ENCODE assay signal across 8 cellular contexts in genomic region chr16:4768549-4769305, GRCh38. TPM values are rescaled to one million over a fixed set of nuclear protein-coding genes. Genes with fewer than 3 reads are reported as not detected.
A peak's percentile ranks its signal among the peaks of the same experiment; 100 is the strongest.
DNase-seq lines count a peak whose midpoint lies in the region; ATAC-seq, FAIRE-seq and TF ChIP-seq lines count a peak whose summit lies in the region.

No MANE protein-coding gene starts in this region.

- DNase-seq in NCI-H2081 (lab: John Stamatoyannopoulos, UW) (peak; percentile 94 to 95), iPS DF 4.7 (ENCODE audit: extremely low read depth, low spot score) (peak; percentile 79), sciatic nerve (ENCODE audit: low spot score) (peak; percentile 98)
- no peak for DNase-seq in NK-92 treated with Interleukin-12 subunit alpha and Interleukin-12 subunit beta, amount 100 ng/mL, for 24 hours (lab: John Stamatoyannopoulos, UW)

- peak; percentile 92 for TF ChIP-seq POLR2A in GM18505 (IDR thresholded peaks at IDR 0.05; ENCODE audit: borderline replicate concordance, extremely low read depth, insufficient read depth, insufficient read length)

- H3K9me3 Mint-ChIP-seq in brain: peaks cover 0 to 1% (median 0%) of the 10 kb centered on the region in 5 experiments

- peak; percentile 78 for FAIRE-seq in TTC549 (lab: Jason Lieb, UNC)

- peak overlapping the region; percentile 94 to 97 (median 95) for H3K27ac Mint-ChIP-seq in brain

- ATAC-seq in GM18505 (IDR thresholded peaks at IDR 0.05; ENCODE audit: unreplicated experiment) (peak; percentile 53), HG02943 (IDR thresholded peaks at IDR 0.05; ENCODE audit: low read depth, unreplicated experiment) (peak; percentile 63), sciatic nerve (peak; percentile 96)

- peaks cover 7% of the 10 kb centered on the region for H3K36me3 Mint-ChIP-seq in brain

- H3K4me1 Mint-ChIP-seq in brain: peaks cover 47% of the 10 kb centered on the region

- H3K27me3 Mint-ChIP-seq in brain: peaks cover under 1% of the 10 kb centered on the region

- peak overlapping the region; percentile 86 to 97 (median 92) for H3K4me3 Mint-ChIP-seq in brain

- intact Hi-C loops in sciatic nerve (cut with DNase I): no loop called here

- TF ChIP-seq CTCF in brain (conservative IDR thresholded peaks at IDR 0.05): no peak

RNA-seq across cellular contexts. Expression of gene ZNF500, which starts 1.8 kb away (rescaled TPM):
- polyA plus RNA-seq in brain (ENCODE audit: insufficient read depth, low read depth, low replicate concordance): 14.1 TPM
- total RNA-seq in sciatic nerve: 21.5 TPM

RNA-seq across cellular contexts. Expression of gene SEPTIN12, which starts 19.4 kb away (rescaled TPM):
- polyA plus RNA-seq in brain (ENCODE audit: insufficient read depth, low read depth, low replicate concordance): not detected
- total RNA-seq in sciatic nerve: not detected

RNA-seq across cellular contexts. Expression of gene SMIM22, which starts 26.4 kb away (rescaled TPM):
- 103 TPM for polyA plus RNA-seq in brain (ENCODE audit: insufficient read depth, low read depth, low replicate concordance)
- total RNA-seq in sciatic nerve: not detected

RNA-seq across cellular contexts. Expression of gene ROGDI, which starts 33.7 kb away (rescaled TPM):
- 106 TPM for polyA plus RNA-seq in brain (ENCODE audit: insufficient read depth, low read depth, low replicate concordance)
- total RNA-seq in sciatic nerve: 19.7 TPM

RNA-seq across cellular contexts. Expression of gene DNAAF8, which starts 34.4 kb away (rescaled TPM):
- 3.5 TPM for polyA plus RNA-seq in brain (ENCODE audit: insufficient read depth, low read depth, low replicate concordance)
- total RNA-seq in sciatic nerve: 0.31 TPM
